1 cellular context compared by ENCODE assay signal in the genomic region with DNA sequence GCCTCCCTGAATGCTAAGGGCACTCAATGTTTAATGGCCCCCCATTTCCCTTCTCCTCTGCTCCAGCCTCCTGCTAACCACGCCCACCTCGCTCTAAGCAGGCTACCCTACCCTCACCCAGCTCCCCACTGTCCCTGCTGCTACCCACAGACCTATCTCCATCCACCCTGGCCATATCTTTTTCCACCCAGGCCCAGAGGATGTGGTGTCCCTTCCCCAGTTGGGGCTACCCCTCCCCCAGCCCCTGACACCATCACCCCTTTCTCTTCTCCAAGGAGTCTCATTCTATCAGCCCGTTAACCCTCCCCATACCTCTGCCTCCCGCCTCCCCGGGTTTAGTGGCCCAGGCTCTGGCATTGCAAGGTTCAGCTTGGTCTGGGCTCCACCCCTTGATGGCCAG.
TF ChIP-seq lines count a peak whose summit lies in the region.

No MANE protein-coding gene starts in this region.

TF ChIP-seq in HCT116, 20 proteins besides CTCF, POLR2A, EP300 and RAD21 (continued from another document):
- TF ChIP-seq REST (IDR thresholded peaks at IDR 0.05; ENCODE audit: low read depth) (no peak), SP1 (IDR thresholded peaks at IDR 0.05; ENCODE audit: low read depth) (no peak), CBX3 (IDR thresholded peaks at IDR 0.05; ENCODE audit: low read depth) (no peak), ZBTB33 (IDR thresholded peaks at IDR 0.05; ENCODE audit: extremely low read depth, insufficient replicate concordance, low read length) (no peak), EZH2phosphoT487 (IDR thresholded peaks at IDR 0.05; ENCODE audit: borderline replicate concordance) (no peak), FOSL1 (IDR thresholded peaks at IDR 0.05; ENCODE audit: low read depth) (no peak), EGR1 (IDR thresholded peaks at IDR 0.05; ENCODE audit: low read depth) (no peak), ZNF274 (IDR thresholded peaks at IDR 0.05; ENCODE audit: low read depth, low read length) (no peak), SRF (IDR thresholded peaks at IDR 0.05; ENCODE audit: low read depth) (no peak), SIN3A (IDR thresholded peaks at IDR 0.05; ENCODE audit: low read depth) (no peak), YY1 (IDR thresholded peaks at IDR 0.05; ENCODE audit: extremely low read depth, insufficient replicate concordance, low read depth, low read length) (no peak), JUND (IDR thresholded peaks at IDR 0.05) (no peak), ATF3 (IDR thresholded peaks at IDR 0.05) (no peak), ELF1 (IDR thresholded peaks at IDR 0.05; ENCODE audit: borderline replicate concordance, low read depth) (no peak)
